ENCODE assay signal across 10 cellular contexts in the genomic region with DNA sequence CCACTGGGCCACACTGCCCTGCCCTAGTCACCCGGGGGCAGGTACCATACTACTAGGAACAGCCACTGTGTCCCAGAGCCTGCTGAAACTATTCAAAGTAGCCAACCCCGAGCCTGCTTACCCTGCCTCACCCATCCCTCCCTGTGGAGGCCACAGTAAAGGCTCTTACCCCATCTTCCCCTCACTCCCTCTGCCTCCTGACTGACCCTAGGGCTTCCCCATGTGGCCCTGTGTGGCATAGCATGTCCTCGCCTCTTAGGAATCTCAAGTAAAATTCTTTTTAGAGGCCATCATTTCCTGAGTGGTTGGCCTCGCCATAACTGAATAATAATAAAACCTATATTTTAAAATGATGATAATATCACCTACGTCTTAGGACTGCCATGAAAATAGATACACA.
DNase-seq lines count a peak whose midpoint lies in the region; ATAC-seq lines count a peak whose summit lies in the region.
"Had no signal": no experiment of that assay in that cellular context is flagged by ENCODE, and none has a peak within 500 bp of the region (broad histone marks: within the 10 kb centered on the region; RNA-seq: fewer than 3 reads in every experiment).

No MANE protein-coding gene starts in this region.

- DNase-seq in 8988T: peak; percentile 49
- peak; percentile 20 for DNase-seq in GM03348 (ENCODE audit: low spot score)
- DNase-seq in OCI-M1 (lab: John Stamatoyannopoulos, UW): peak; percentile 33
- DNase-seq in fibroblast of peridontal ligament (ENCODE audit: extremely low read depth): peak; percentile 11
- DNase-seq in activated gamma-delta T cell (lab: John Stamatoyannopoulos, UW): no peak
- no peak for DNase-seq in posterior cingulate gyrus
- DNase-seq in OCI-M2 (lab: John Stamatoyannopoulos, UW; ENCODE audit: unreplicated experiment): no peak
- DNase-seq: GF-D8; naive thymus-derived CD4-positive, alpha-beta T cell had no signal

- intact Hi-C loops in posterior cingulate gyrus (cut with DNase I): no loop called here

- no peak for ATAC-seq in HG03342 (IDR thresholded peaks at IDR 0.05; ENCODE audit: unreplicated experiment)
- ATAC-seq: naive thymus-derived CD4-positive, alpha-beta T cell had no signal

Comparison
In these comparisons a context has a peak if more than half of its experiments do, and no peak if none do; other contexts are left out.
1. DNase-seq: peak in 8988T (single experiment), GM03348 (single experiment), OCI-M1 (single experiment) and fibroblast of peridontal ligament (single experiment); none in activated gamma-delta T cell (single experiment), posterior cingulate gyrus (0 of 10) and OCI-M2 (single experiment).